In the genomic region with DNA sequence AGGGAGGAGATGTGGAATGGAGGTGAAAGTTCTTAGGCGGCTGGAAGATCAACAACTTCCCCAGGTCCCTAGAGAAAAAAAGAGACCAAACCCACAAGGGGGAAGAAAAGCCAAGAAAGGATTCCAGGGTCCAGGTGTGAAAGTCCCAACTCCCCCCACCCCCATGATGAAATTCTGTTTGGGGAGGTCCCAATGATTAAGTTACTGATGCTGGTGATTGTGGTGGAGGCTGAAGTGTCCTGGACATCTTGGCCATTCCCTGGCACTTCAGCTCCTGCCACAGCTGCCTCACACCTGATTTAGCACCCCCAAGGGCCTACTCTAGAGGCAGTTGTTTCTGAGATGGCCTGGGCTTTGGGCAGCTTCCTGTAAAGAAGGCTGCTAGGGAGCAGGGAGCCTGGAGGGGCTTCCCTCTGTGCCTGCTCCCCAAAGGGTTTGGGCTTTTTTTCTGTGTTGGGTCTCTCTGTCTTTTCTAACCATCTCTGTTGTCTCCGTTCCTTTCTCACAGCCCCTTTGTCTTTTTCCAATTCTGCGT, we compare ENCODE assay signal across 19 cellular contexts. TPM values are rescaled to one million over a fixed set of nuclear protein-coding genes. Genes with fewer than 3 reads are reported as not detected.
DNase-seq lines count a peak whose midpoint lies in the region; ATAC-seq and TF ChIP-seq lines count a peak whose summit lies in the region.
"Had no signal": no experiment of that assay in that cellular context is flagged by ENCODE, and none has a peak within 500 bp of the region (broad histone marks: within the 10 kb centered on the region; RNA-seq: fewer than 3 reads in every experiment).

No MANE protein-coding gene starts in this region.

- H3K27ac ChIP-seq in hepatocyte (no peak overlapping the region), smooth muscle cell (ENCODE audit: low read depth) (no peak overlapping the region)
- H3K27ac ChIP-seq: 22Rv1, cardiac muscle cell, SJCRH30 had no signal

- H4K20me1 ChIP-seq in hepatocyte (ENCODE audit: insufficient read depth, poor library complexity, severe bottlenecking) (no peaks in the 10 kb centered on the region), smooth muscle cell (ENCODE audit: low read depth) (peaks cover 100% of the 10 kb centered on the region)

- TF ChIP-seq CTCF in hepatocyte (IDR thresholded peaks at IDR 0.05; ENCODE audit: poor library complexity), result no peak
- TF ChIP-seq CTCF in smooth muscle cell (IDR thresholded peaks at IDR 0.05; ENCODE audit: borderline replicate concordance, insufficient read depth, poor library complexity, severe bottlenecking), result no peak

- 75% methylated on average over 3 of the region's 3 CpGs for WGBS in hepatocyte (ENCODE audit: low lambda C conversion rate, missing lambda C conversion rate)
- 74% methylated on average over 3 of the region's 3 CpGs for WGBS in smooth muscle cell (ENCODE audit: low lambda C conversion rate)

- H3K4me3 ChIP-seq in adipocyte (ENCODE audit: low read length) (peak overlapping the region; percentile 76), hepatocyte (no peak overlapping the region), smooth muscle cell (no peak overlapping the region)
- H3K4me3 ChIP-seq: SJCRH30 had no signal

- H3K27me3 ChIP-seq in adipocyte (replicated peaks; ENCODE audit: control insufficient read depth, insufficient read depth, low read length), result no peaks in the 10 kb centered on the region
- peaks cover 93% of the 10 kb centered on the region for H3K27me3 ChIP-seq in hepatocyte
- H3K27me3 ChIP-seq in smooth muscle cell (ENCODE audit: low read depth), result peaks cover 92% of the 10 kb centered on the region
- H3K27me3 ChIP-seq: SJCRH30 had no signal

- H3K9me3 ChIP-seq in adipocyte (ENCODE audit: control insufficient read depth, low read length) (no peaks in the 10 kb centered on the region), hepatocyte (ENCODE audit: low read depth) (no peaks in the 10 kb centered on the region), smooth muscle cell (replicated peaks; ENCODE audit: low read depth) (no peaks in the 10 kb centered on the region)
- H3K9me3 ChIP-seq: prostate gland, SJCRH30 had no signal

- peak overlapping the region; percentile 82 for H3K4me2 ChIP-seq in hepatocyte
- peak overlapping the region; percentile 89 for H3K4me2 ChIP-seq in smooth muscle cell

- peak overlapping the region; percentile 79 for H3K9ac ChIP-seq in adipocyte (ENCODE audit: low read length)
- no peak overlapping the region for H3K9ac ChIP-seq in smooth muscle cell (ENCODE audit: low read depth)

- no peak for ATAC-seq in GM21786 (IDR thresholded peaks at IDR 0.05; ENCODE audit: unreplicated experiment)

- H2AFZ ChIP-seq in hepatocyte (no peak overlapping the region), smooth muscle cell (ENCODE audit: low read depth) (no peak overlapping the region)

- no peaks in the 10 kb centered on the region for H3K9me2 ChIP-seq in hepatocyte (replicated peaks; ENCODE audit: insufficient read depth)

- H3K36me3 ChIP-seq in adipocyte (ENCODE audit: control insufficient read depth, insufficient read depth, low read length, severe bottlenecking) (no peaks in the 10 kb centered on the region), hepatocyte (replicated peaks; ENCODE audit: insufficient read depth, low read depth) (no peaks in the 10 kb centered on the region), smooth muscle cell (ENCODE audit: low read depth) (no peaks in the 10 kb centered on the region)
- H3K36me3 ChIP-seq: cardiac muscle cell, prostate gland, SJCRH30 had no signal

- DNase-seq in NCI-H1417 (lab: John Stamatoyannopoulos, UW) (peak in 2 of 3 experiments; percentile 46 to 81), NCI-H1417 treated with DMSO at 0.1 percent for 48 hours (lab: John Stamatoyannopoulos, UW) (no peak), adipocyte (ENCODE audit: low read depth) (no peak), hepatocyte (ENCODE audit: low spot score) (no peak), smooth muscle cell (lab: John Stamatoyannopoulos, UW; ENCODE audit: unreplicated experiment) (no peak), NCI-H226 (no peak)
- no peak for DNase-seq in activated CD4-positive, alpha-beta T cell treated with anti-CD3 and anti-CD28 coated beads, Interleukin-2, amount 50 U/mL, for 1 hour
- DNase-seq: activated effector memory CD4-positive, alpha-beta T cell treated with Interleukin-2 at 50 U/mL for 16 hours; effector memory CD4-positive, alpha-beta T cell; kidney glomerular epithelial cell; SJCRH30; stimulated activated CD4-positive, alpha-beta T cell treated with anti-CD3 and anti-CD28 coated beads, Interleukin-4, amount 100 ng/mL, for 1 hour had no signal

- H3K79me2 ChIP-seq in hepatocyte, result peaks cover 38% of the 10 kb centered on the region
- peaks cover 45% of the 10 kb centered on the region for H3K79me2 ChIP-seq in smooth muscle cell (ENCODE audit: low read depth)

- H3K4me1 ChIP-seq in adipocyte (ENCODE audit: control insufficient read depth, insufficient read depth, low read length) (peaks cover 52% of the 10 kb centered on the region), hepatocyte (ENCODE audit: insufficient read depth) (peaks cover 17% of the 10 kb centered on the region), smooth muscle cell (ENCODE audit: low read depth) (peaks cover 6% of the 10 kb centered on the region)
- H3K4me1 ChIP-seq: prostate gland had no signal

- no peaks in the 10 kb centered on the region for H3F3A ChIP-seq in smooth muscle cell (ENCODE audit: low read depth)

RNA-seq across cellular contexts. Expression of a gene that starts 13.1 kb away (rescaled TPM):
- total RNA-seq in hepatocyte (1.4 and 2.2 TPM in 2 replicates), smooth muscle cell (0.72 and 2.6 TPM in 2 replicates)
- polyA plus RNA-seq in hepatocyte (1.8 and 2.0 TPM in 2 replicates), smooth muscle cell (0.96 and 1.0 TPM in 2 replicates)

RNA-seq across cellular contexts. Expression of a gene that starts 20.2 kb away (rescaled TPM):
- total RNA-seq in hepatocyte (5.6 and 6.7 TPM in 2 replicates), smooth muscle cell (16.9 and 40.4 TPM in 2 replicates)
- polyA plus RNA-seq in hepatocyte (20.7 and 29.9 TPM in 2 replicates), smooth muscle cell (26.5 and 35.6 TPM in 2 replicates)

RNA-seq across cellular contexts. Expression of a gene that starts 24.9 kb away (rescaled TPM):
- total RNA-seq in hepatocyte, result 1.8 and 5.9 TPM in 2 replicates
- polyA plus RNA-seq in hepatocyte, result 1.8 and 4.0 TPM in 2 replicates
- 5.1 and 9.1 TPM in 2 replicates for total RNA-seq in smooth muscle cell
- polyA plus RNA-seq in smooth muscle cell, result 2.8 and 4.4 TPM in 2 replicates

RNA-seq across cellular contexts. Expression of a gene that starts 28.5 kb away (rescaled TPM):
- total RNA-seq in hepatocyte (0.27 and 0.36 TPM in 2 replicates), smooth muscle cell (0.49 and 0.94 TPM in 2 replicates)
- polyA plus RNA-seq in hepatocyte (3.3 and 4.4 TPM in 2 replicates), smooth muscle cell (1.4 and 1.8 TPM in 2 replicates)
- total RNA-seq: CD8-positive, alpha-beta memory T cell had no signal
- polyA plus RNA-seq: CD8-positive, alpha-beta memory T cell; IgD-negative memory B cell had no signal

RNA-seq across cellular contexts. Expression of a gene that starts 34.3 kb away (rescaled TPM):
- not detected in 2 replicates for total RNA-seq in hepatocyte
- polyA plus RNA-seq in hepatocyte, result not detected in 2 replicates
- not detected in 2 replicates for total RNA-seq in smooth muscle cell
- polyA plus RNA-seq in smooth muscle cell, result not detected in 2 replicates
- total RNA-seq: CD8-positive, alpha-beta memory T cell; prostate gland; SJCRH30; urinary bladder had no signal
- polyA plus RNA-seq: CD8-positive, alpha-beta memory T cell; IgD-negative memory B cell; urinary bladder had no signal

Comparison
In these comparisons a context has a peak if more than half of its experiments do, and no peak if none do; other contexts are left out.
1. DNase-seq: peak in NCI-H1417 (2 of 3); none in NCI-H1417 treated with DMSO at 0.1 percent for 48 hours (single experiment), adipocyte (single experiment), hepatocyte (single experiment), smooth muscle cell (single experiment), NCI-H226 (single experiment) and activated CD4-positive, alpha-beta T cell treated with anti-CD3 and anti-CD28 coated beads, Interleukin-2, amount 50 U/mL, for 1 hour (single experiment).